ENCODE assay signal across 10 cellular contexts in the genomic region with DNA sequence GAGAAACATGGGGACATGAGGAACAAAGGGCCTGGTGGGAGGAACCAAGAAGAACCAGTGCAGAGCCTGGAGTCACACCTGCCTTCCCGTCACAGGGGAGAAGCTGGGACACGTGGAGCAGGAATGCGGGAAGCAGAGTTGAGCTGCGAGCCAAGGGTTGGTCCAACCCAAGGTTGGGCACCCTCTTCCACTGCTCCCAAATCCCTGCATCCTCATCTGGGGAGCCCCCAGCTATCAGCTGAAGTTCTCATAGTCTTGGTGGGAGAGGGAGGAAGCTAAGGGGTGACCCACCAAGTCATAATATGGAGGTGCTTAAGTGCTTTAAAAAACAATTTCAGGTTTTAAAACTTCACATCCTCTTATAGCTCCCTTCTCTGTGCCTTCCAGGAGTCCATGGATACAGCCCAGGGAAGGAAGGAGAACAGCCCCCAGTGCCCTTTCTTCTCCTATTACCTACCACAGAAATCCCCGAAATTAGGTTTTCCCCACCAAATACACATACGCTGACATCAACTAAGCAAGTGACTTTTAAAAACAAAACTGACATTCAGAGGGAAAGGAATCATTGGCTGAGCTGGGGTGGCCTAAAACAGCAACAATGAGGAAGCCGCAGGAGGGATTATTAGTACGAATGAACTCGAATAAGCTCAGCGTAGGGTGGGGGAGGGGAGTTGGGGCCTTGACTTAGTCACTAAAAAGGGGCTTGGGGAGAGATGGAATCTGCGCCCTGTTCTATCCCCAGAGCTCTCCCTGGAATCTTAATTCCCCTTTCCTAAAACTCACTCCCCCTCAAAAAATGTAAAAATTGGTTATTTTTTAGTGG. TPM values are rescaled to one million over a fixed set of nuclear protein-coding genes. Genes with fewer than 3 reads are reported as not detected.
A peak's percentile ranks its signal among the peaks of the same experiment; 100 is the strongest.
DNase-seq lines count a peak whose midpoint lies in the region; ATAC-seq and TF ChIP-seq lines count a peak whose summit lies in the region.
"Had no signal": no experiment of that assay in that cellular context is flagged by ENCODE, and none has a peak within 500 bp of the region (broad histone marks: within the 10 kb centered on the region; RNA-seq: fewer than 3 reads in every experiment).

No MANE protein-coding gene starts in this region.

- no peak overlapping the region for H2BK5ac ChIP-seq in neuronal stem cell (ENCODE audit: low read length)

- H3K4ac ChIP-seq in neuronal stem cell (ENCODE audit: low read length): no peak overlapping the region

- H3K36me3 ChIP-seq in neuronal stem cell (replicated peaks in 1 of 2; ENCODE audit: control insufficient read depth in 2 of 2, insufficient read depth in 2 of 2, low read length in 2 of 2) (peaks cover 44 to 84% of the 10 kb centered on the region in 2 donors), mucosa of descending colon (ENCODE audit: low read depth) (peaks cover 5% of the 10 kb centered on the region)

- no peak overlapping the region for H4K91ac ChIP-seq in neuronal stem cell (ENCODE audit: low read depth, low read length, poor library complexity)

- no peak for DNase-seq in Calu3
- DNase-seq in chondrocyte (ENCODE audit: low spot score): no peak
- no peak for DNase-seq in neuronal stem cell (ENCODE audit: low spot score)
- no peak for DNase-seq in putamen (ENCODE audit: low spot score)
- no peak for DNase-seq in mucosa of descending colon
- no peak for DNase-seq in NCI-H2107 treated with DMSO at 0.1 percent for 48 hours (lab: John Stamatoyannopoulos, UW; ENCODE audit: unreplicated experiment)
- no peak for DNase-seq in NCI-H345 (lab: John Stamatoyannopoulos, UW)
- DNase-seq: adrenal gland, naive B cell had no signal

- no peak overlapping the region for H2BK120ac ChIP-seq in neuronal stem cell (ENCODE audit: low read depth, low read length)

- intact Hi-C loops in Calu3 (cut with micrococcal nuclease; ENCODE audit: unreplicated experiment): no loop called here
- intact Hi-C loops in mucosa of descending colon (cut with DNase I, micrococcal nuclease): no loop called here

- no peak overlapping the region for H3K23ac ChIP-seq in neuronal stem cell (ENCODE audit: low read depth, low read length, poor library complexity)

- H3K27ac Mint-ChIP-seq in Calu3 (ENCODE audit: unreplicated experiment) (peak overlapping the region; percentile 100), IgD-negative memory B cell (peak overlapping the region; percentile 19 to 44 (median 31)), chondrocyte (ENCODE audit: unreplicated experiment) (peak overlapping the region; percentile 75)

- peak overlapping the region; percentile 67 for H3K27ac ChIP-seq in neuronal stem cell (replicated peaks; ENCODE audit: low read length)

- no peaks in the 10 kb centered on the region for H3K9me3 ChIP-seq in neuronal stem cell (replicated peaks in 1 of 2; ENCODE audit: control insufficient read depth in 2 of 2, insufficient read depth in 1 of 2, low read depth in 1 of 2, low read length in 2 of 2)
- no peaks in the 10 kb centered on the region for H3K9me3 ChIP-seq in mucosa of descending colon
- H3K9me3 ChIP-seq: adrenal gland had no signal

- no CpG with 5 or more reads among the region's 11 CpGs for WGBS in neuronal stem cell (ENCODE audit: extremely low coverage in 2 of 2, insufficient read length in 2 of 2, insufficient replicate concordance in 1 of 2), 2 donors

- no peak for TF ChIP-seq CTCF in Calu3 (IDR thresholded peaks at IDR 0.05; ENCODE audit: unreplicated experiment)
- no peak for TF ChIP-seq CTCF in chondrocyte (IDR thresholded peaks at IDR 0.05)
- no peak for TF ChIP-seq CTCF in mucosa of descending colon (IDR thresholded peaks at IDR 0.05)

- H3K79me1 ChIP-seq in neuronal stem cell (ENCODE audit: low read depth, low read length): peaks cover 3% of the 10 kb centered on the region

- H4K8ac ChIP-seq in neuronal stem cell (ENCODE audit: low read depth, low read length): no peak overlapping the region

- no peak overlapping the region for H3K4me2 ChIP-seq in neuronal stem cell (ENCODE audit: insufficient read depth, low read length, poor library complexity, severe bottlenecking)

- H3K4me1 ChIP-seq in neuronal stem cell (ENCODE audit: control insufficient read depth in 2 of 2, insufficient read depth in 1 of 2, low read depth in 1 of 2, low read length in 2 of 2) (peaks cover 25 to 37% of the 10 kb centered on the region in 2 donors), mucosa of descending colon (ENCODE audit: low read depth) (peaks cover 23% of the 10 kb centered on the region)

- no peak overlapping the region for H3K14ac ChIP-seq in neuronal stem cell (ENCODE audit: low read length)

- CTCF ChIA-PET in Calu3 (lab: Charles Lee): interaction anchor here (0.6 to 1.0 kb wide), 6 partner anchors 25 to 211 kb away, joined by 3 to 5 read pairs (median 3); partner anchors contain the start of genes ESYT1 and IL23A

- H3K4me3 ChIP-seq in neuronal stem cell (ENCODE audit: low read length in 2 of 2): no peak overlapping the region
- H3K4me3 ChIP-seq in mucosa of descending colon: no peak overlapping the region

- no peak overlapping the region for H3K18ac ChIP-seq in neuronal stem cell (ENCODE audit: low read length)

- H2AFZ ChIP-seq in neuronal stem cell (ENCODE audit: low read length): no peak overlapping the region

- no peaks in the 10 kb centered on the region for H3K9me3 Mint-ChIP-seq in Calu3 (ENCODE audit: low read depth, unreplicated experiment)
- H3K9me3 Mint-ChIP-seq in IgD-negative memory B cell: no peaks in the 10 kb centered on the region
- H3K9me3 Mint-ChIP-seq in chondrocyte (ENCODE audit: low read depth): no peaks in the 10 kb centered on the region
- H3K9me3 Mint-ChIP-seq: naive B cell had no signal

- H2AK5ac ChIP-seq in neuronal stem cell (ENCODE audit: low read depth, low read length): no peak overlapping the region

- no peak for ATAC-seq in mucosa of descending colon

- no peak overlapping the region for H2BK15ac ChIP-seq in neuronal stem cell (ENCODE audit: low read length)

- H3K27me3 ChIP-seq in neuronal stem cell (ENCODE audit: control insufficient read depth in 3 of 3, insufficient read depth in 3 of 3, low read depth in 1 of 3, low read length in 3 of 3): no peaks in the 10 kb centered on the region
- H3K27me3 ChIP-seq: adrenal gland had no signal

- H3K4me1 Mint-ChIP-seq in Calu3 (ENCODE audit: low read depth, unreplicated experiment) (peaks cover 32% of the 10 kb centered on the region), IgD-negative memory B cell (peaks cover 18 to 24% (median 20%) of the 10 kb centered on the region in 3 donors), chondrocyte (ENCODE audit: low read depth) (peaks cover 29% of the 10 kb centered on the region)

- no peak overlapping the region for H2BK12ac ChIP-seq in neuronal stem cell (ENCODE audit: low read length)

- H3K27me3 Mint-ChIP-seq in Calu3 (ENCODE audit: unreplicated experiment) (no peaks in the 10 kb centered on the region), IgD-negative memory B cell (no peaks in the 10 kb centered on the region), chondrocyte (ENCODE audit: low read depth) (no peaks in the 10 kb centered on the region)
- H3K27me3 Mint-ChIP-seq: naive B cell had no signal

- H3K4me3 Mint-ChIP-seq in Calu3 (ENCODE audit: low read depth, unreplicated experiment) (no peak overlapping the region), IgD-negative memory B cell (no peak overlapping the region), chondrocyte (ENCODE audit: unreplicated experiment) (no peak overlapping the region)

- TSS peak; percentile 51 for BruUV-seq in Calu3 (replicated peaks; lab: Mats Ljungman, UMichigan)

- H3K36me3 Mint-ChIP-seq in Calu3 (ENCODE audit: insufficient read depth, unreplicated experiment): peaks cover 96% of the 10 kb centered on the region
- peaks cover 4% of the 10 kb centered on the region for H3K36me3 Mint-ChIP-seq in IgD-negative memory B cell
- H3K36me3 Mint-ChIP-seq in chondrocyte (ENCODE audit: low read depth): peaks cover 47% of the 10 kb centered on the region

- no peak overlapping the region for H3K9ac ChIP-seq in neuronal stem cell (ENCODE audit: low read depth, low read length, poor library complexity)

RNA-seq across cellular contexts. Expression of gene MYL6, which starts 4.5 kb away (rescaled TPM):
- 1,037 and 1,130 TPM in 2 replicates for total RNA-seq in Calu3 (2022)
- polyA plus RNA-seq in IgD-negative memory B cell: 1,656 TPM
- 1,367 to 2,282 TPM (median 2,236 TPM) in 3 replicates for total RNA-seq in chondrocyte
- 1,112 TPM for polyA plus RNA-seq in neuronal stem cell (2013, experiment 1 of 2)
- 1,108 TPM for polyA plus RNA-seq in neuronal stem cell (2013, experiment 2 of 2)
- 1,000 to 10,000 TPM; 1,884 to 3,185 (median 1,894) TPM for total RNA-seq in mucosa of descending colon

RNA-seq across cellular contexts. Expression of gene MYL6B, which starts 10.3 kb away (rescaled TPM):
- total RNA-seq in Calu3 (2022): 52.4 and 53.7 TPM in 2 replicates
- 25.2 TPM for polyA plus RNA-seq in IgD-negative memory B cell
- 70.5 to 79.7 TPM (median 75.2 TPM) in 3 replicates for total RNA-seq in chondrocyte
- 232 TPM for polyA plus RNA-seq in neuronal stem cell (2013, experiment 1 of 2)
- polyA plus RNA-seq in neuronal stem cell (2013, experiment 2 of 2): 230 TPM
- total RNA-seq in mucosa of descending colon: 10 to 100 TPM; 13.0 to 39.8 (median 22.7) TPM

RNA-seq across cellular contexts. Expression of gene SMARCC2, which starts 26.6 kb away (rescaled TPM):
- total RNA-seq in Calu3 (2022): 143 and 150 TPM in 2 replicates
- polyA plus RNA-seq in IgD-negative memory B cell: 81.9 TPM
- 50.4 to 96.7 TPM (median 57.4 TPM) in 3 replicates for total RNA-seq in chondrocyte
- polyA plus RNA-seq in neuronal stem cell (2013, experiment 1 of 2): 69.4 TPM
- polyA plus RNA-seq in neuronal stem cell (2013, experiment 2 of 2): 66.2 TPM
- total RNA-seq in mucosa of descending colon: 100 to 1,000 TPM in 2 of 3 donors, 10 to 100 TPM in 1; 91.7 to 163 (median 116) TPM

RNA-seq across cellular contexts. Expression of gene ESYT1, which starts 34.6 kb away (rescaled TPM):
- 72.7 and 91.1 TPM in 2 replicates for total RNA-seq in Calu3 (2022)
- polyA plus RNA-seq in IgD-negative memory B cell: 156 TPM
- 127 to 155 TPM (median 144 TPM) in 3 replicates for total RNA-seq in chondrocyte
- 33.2 TPM for polyA plus RNA-seq in neuronal stem cell (2013, experiment 1 of 2)
- 33.3 TPM for polyA plus RNA-seq in neuronal stem cell (2013, experiment 2 of 2)
- total RNA-seq in mucosa of descending colon: 10 to 100 TPM; 44.9 to 75.7 (median 52.0) TPM

RNA-seq across cellular contexts. Expression of gene ZC3H10, which starts 44.6 kb away (rescaled TPM):
- total RNA-seq in Calu3 (2022) (6.6 and 8.2 TPM in 2 replicates), chondrocyte (5.0 to 11.2 TPM (median 8.0 TPM) in 3 replicates), mucosa of descending colon (10 to 100 TPM in 1 of 3 donors, 1 to 10 TPM in 2; 5.0 to 11.8 (median 5.4) TPM)
- 2.9 TPM for polyA plus RNA-seq in IgD-negative memory B cell
- 3.9 TPM for polyA plus RNA-seq in neuronal stem cell (2013, experiment 1 of 2)
- 3.9 TPM for polyA plus RNA-seq in neuronal stem cell (2013, experiment 2 of 2)

Comparison
In these comparisons a context has a peak if more than half of its experiments do, and no peak if none do; other contexts are left out.
1. H3K27ac Mint-ChIP-seq: peak in every context shown above with its lines; median percentile 100 in Calu3; 75 in chondrocyte; 31 in IgD-negative memory B cell.